In genomic region chr17:48642059-48642842, GRCh38 we compare ENCODE assay signal across 1 cellular context.
TF ChIP-seq lines count a peak whose summit lies in the region.

No MANE protein-coding gene starts in this region.

TF ChIP-seq in GM23338, 12 proteins besides CTCF, POLR2A, EP300 and RAD21 (continued from another document):
- TF ChIP-seq ZNF462 (CRISPR knock-in tag; IDR thresholded peaks at IDR 0.05) (no peak), ZNF114 (CRISPR knock-in tag; IDR thresholded peaks at IDR 0.05) (no peak), REST (IDR thresholded peaks at IDR 0.05; ENCODE audit: unreplicated experiment) (no peak), ETS1 (IDR thresholded peaks at IDR 0.05) (peak; percentile 68; the same call in 1 of the 2 replicates)
TF ChIP-seq in GM23338: peak in this region for 3.
